3 cellular contexts compared by ENCODE assay signal in genomic region chr16:87992142-87992541, GRCh38.
TF ChIP-seq lines count a peak whose summit lies in the region.

No MANE protein-coding gene starts in this region.

TF ChIP-seq in A549, 52 proteins besides CTCF, POLR2A, EP300 and RAD21:
- peak; percentile 60 for TF ChIP-seq MAFK (IDR thresholded peaks at IDR 0.05; ENCODE audit: partially characterized antibody)

TF ChIP-seq in H1, 55 proteins besides CTCF, POLR2A, EP300 and RAD21:
- TF ChIP-seq MAFK (IDR thresholded peaks at IDR 0.05; ENCODE audit: low read depth, low read length) = 0 out of 2 replicates have a peak, but pooled peaks have one; percentile 22

TF ChIP-seq in HepG2, 621 proteins besides CTCF, POLR2A, EP300 and RAD21:
- TF ChIP-seq MAFK (conservative IDR thresholded peaks at IDR 0.05 in 1 of 2, IDR thresholded peaks at IDR 0.05 in 1 of 2; ENCODE audit: low read length in 2 of 2) (peak; percentile 72 to 90), MAFF (IDR thresholded peaks at IDR 0.05; ENCODE audit: low read depth, low read length) (peak; percentile 83)
